In genomic region chr16:340370-341091, GRCh38 we compare ENCODE assay signal across 1 cellular context.
A peak's percentile ranks its signal among the peaks of the same experiment; 100 is the strongest.
TF ChIP-seq lines count a peak whose summit lies in the region.

No MANE protein-coding gene starts in this region.

TF ChIP-seq in HepG2, 621 proteins besides CTCF, POLR2A, EP300 and RAD21 (continued from another document and continues in another):
- TF ChIP-seq ZNF788 (CRISPR knock-in tag; IDR thresholded peaks at IDR 0.05; ENCODE audit: borderline replicate concordance) (0 out of 2 replicates have a peak, but pooled peaks have one; percentile 58), SPEN (CRISPR knock-in tag; IDR thresholded peaks at IDR 0.05; ENCODE audit: low read depth) (peak; percentile 78; the same call in 1 of the 2 replicates), FOXP4 (CRISPR knock-in tag; IDR thresholded peaks at IDR 0.05) (peak; percentile 45; the same call in 1 of the 2 replicates), PRPF4 (IDR thresholded peaks at IDR 0.05; ENCODE audit: low read depth, low read length, poor library complexity, severe bottlenecking) (peak; percentile 54), TFAP4 (IDR thresholded peaks at IDR 0.05; ENCODE audit: borderline replicate concordance, low read depth) (peak; percentile 45; the same call in 1 of the 2 replicates), ZNF567 (CRISPR knock-in tag; IDR thresholded peaks at IDR 0.05; ENCODE audit: borderline replicate concordance) (no peak), ZKSCAN5 (CRISPR knock-in tag; IDR thresholded peaks at IDR 0.05) (no peak), ARNTL (CRISPR knock-in tag; IDR thresholded peaks at IDR 0.05) (no peak), ZNF20 (CRISPR knock-in tag; IDR thresholded peaks at IDR 0.05) (no peak), ZNF878 (CRISPR knock-in tag; IDR thresholded peaks at IDR 0.05) (no peak), ZNF264 (CRISPR knock-in tag; IDR thresholded peaks at IDR 0.05) (peak; percentile 61; the same call in 1 of the 2 replicates), MEF2D (CRISPR knock-in tag; IDR thresholded peaks at IDR 0.05) (peak; percentile 66; the same call in 1 of the 2 replicates), ARID4A (CRISPR knock-in tag; IDR thresholded peaks at IDR 0.05; ENCODE audit: borderline replicate concordance) (peak; percentile 40; the same call in 1 of the 2 replicates), GATAD2A (CRISPR knock-in tag; IDR thresholded peaks at IDR 0.05) (peak; percentile 54), DMAP1 (CRISPR knock-in tag; IDR thresholded peaks at IDR 0.05) (0 out of 2 replicates have a peak, but pooled peaks have one; percentile 53), SRF (IDR thresholded peaks at IDR 0.05; ENCODE audit: low read depth, low read length) (no peak), ZNF136 (CRISPR knock-in tag; IDR thresholded peaks at IDR 0.05; ENCODE audit: low read depth) (0 out of 2 replicates have a peak, but pooled peaks have one; percentile 52), SRY (CRISPR knock-in tag; IDR thresholded peaks at IDR 0.05) (0 out of 2 replicates have a peak, but pooled peaks have one; percentile 47), ERF (CRISPR knock-in tag; IDR thresholded peaks at IDR 0.05) (peak; percentile 49; the same call in 1 of the 2 replicates), ZNF589 (CRISPR knock-in tag; conservative IDR thresholded peaks at IDR 0.05) (no peak), HDAC1 (CRISPR knock-in tag; IDR thresholded peaks at IDR 0.05) (peak; percentile 77), ZNF572 (CRISPR knock-in tag; IDR thresholded peaks at IDR 0.05) (no peak), MIER2 (CRISPR knock-in tag; IDR thresholded peaks at IDR 0.05) (no peak), ZNF570 (CRISPR knock-in tag; IDR thresholded peaks at IDR 0.05; ENCODE audit: borderline replicate concordance) (no peak), ZSCAN21 (CRISPR knock-in tag; IDR thresholded peaks at IDR 0.05; ENCODE audit: borderline replicate concordance) (peak; percentile 44; the same call in 1 of the 2 replicates), UBTF (CRISPR knock-in tag; IDR thresholded peaks at IDR 0.05) (peak; percentile 71), ZNF160 (CRISPR knock-in tag; IDR thresholded peaks at IDR 0.05) (peak; percentile 31; the same call in 1 of the 2 replicates), ZNF512B (CRISPR knock-in tag; IDR thresholded peaks at IDR 0.05; ENCODE audit: borderline replicate concordance) (no peak), ZBTB7B (CRISPR knock-in tag; IDR thresholded peaks at IDR 0.05) (0 out of 2 replicates have a peak, but pooled peaks have one; percentile 61), ZNF550 (CRISPR knock-in tag; IDR thresholded peaks at IDR 0.05; ENCODE audit: borderline replicate concordance) (no peak), ZNF660 (CRISPR knock-in tag; IDR thresholded peaks at IDR 0.05; ENCODE audit: borderline replicate concordance, low read depth) (no peak), TOE1 (CRISPR knock-in tag; IDR thresholded peaks at IDR 0.05) (no peak), ATF1 (CRISPR knock-in tag; IDR thresholded peaks at IDR 0.05) (no peak), ZBTB26 (CRISPR knock-in tag; IDR thresholded peaks at IDR 0.05; ENCODE audit: borderline replicate concordance) (no peak), KLF6 (CRISPR knock-in tag; IDR thresholded peaks at IDR 0.05) (no peak), ZNF552 (CRISPR knock-in tag; IDR thresholded peaks at IDR 0.05; ENCODE audit: borderline replicate concordance) (no peak), HDAC6 (IDR thresholded peaks at IDR 0.05; ENCODE audit: low read depth, low read length) (no peak), HNF4A (CRISPR knock-in tag; IDR thresholded peaks at IDR 0.05) (peak; percentile 80), FOXA3 (CRISPR knock-in tag; IDR thresholded peaks at IDR 0.05) (peak; percentile 73), HOXA7 (CRISPR knock-in tag; IDR thresholded peaks at IDR 0.05) (no peak), RARA (CRISPR knock-in tag; IDR thresholded peaks at IDR 0.05) (peak; percentile 46; the same call in 1 of the 2 replicates), ZNF644 (CRISPR knock-in tag; IDR thresholded peaks at IDR 0.05; ENCODE audit: low read depth) (0 out of 2 replicates have a peak, but pooled peaks have one; percentile 10), ZBTB38 (CRISPR knock-in tag; IDR thresholded peaks at IDR 0.05) (peak; percentile 98), PITX1 (CRISPR knock-in tag; IDR thresholded peaks at IDR 0.05) (peak; percentile 19; the same call in 1 of the 2 replicates), ZNF670 (CRISPR knock-in tag; IDR thresholded peaks at IDR 0.05; ENCODE audit: borderline replicate concordance) (peak; percentile 45; the same call in 1 of the 2 replicates), ZSCAN20 (CRISPR knock-in tag; IDR thresholded peaks at IDR 0.05; ENCODE audit: borderline replicate concordance) (0 out of 2 replicates have a peak, but pooled peaks have one; percentile 56), SSRP1 (CRISPR knock-in tag; IDR thresholded peaks at IDR 0.05) (no peak), ZNF331 (CRISPR knock-in tag; IDR thresholded peaks at IDR 0.05) (peak; percentile 100), IKZF5 (CRISPR knock-in tag; IDR thresholded peaks at IDR 0.05) (no peak), SIN3A (IDR thresholded peaks at IDR 0.05; ENCODE audit: borderline replicate concordance, low read depth, low read length) (no peak), ZNF263 (CRISPR knock-in tag; IDR thresholded peaks at IDR 0.05) (0 out of 2 replicates have a peak, but pooled peaks have one; percentile 23), ZFP91 (CRISPR knock-in tag; IDR thresholded peaks at IDR 0.05; ENCODE audit: borderline replicate concordance) (peak; percentile 81), ZMYM2 (CRISPR knock-in tag; IDR thresholded peaks at IDR 0.05) (0 out of 2 replicates have a peak, but pooled peaks have one; percentile 17), ZNF598 (CRISPR knock-in tag; IDR thresholded peaks at IDR 0.05; ENCODE audit: borderline replicate concordance) (0 out of 2 replicates have a peak, but pooled peaks have one; percentile 36)
